22 cellular contexts compared by ENCODE assay signal in genomic region chr9:104831681-104832080, GRCh38.
A peak's percentile ranks its signal among the peaks of the same experiment; 100 is the strongest.
DNase-seq lines count a peak whose midpoint lies in the region; ATAC-seq and TF ChIP-seq lines count a peak whose summit lies in the region.
"Had no signal": no experiment of that assay in that cellular context is flagged by ENCODE, and none has a peak within 500 bp of the region (broad histone marks: within the 10 kb centered on the region; RNA-seq: fewer than 3 reads in every experiment).

No MANE protein-coding gene starts in this region.

- H3K9ac ChIP-seq in PC-3 (ENCODE audit: low read length), result no peak overlapping the region
- H3K9ac ChIP-seq: SK-N-SH had no signal

- ATAC-seq in PC-3 (peak; percentile 43), HG03565 (IDR thresholded peaks at IDR 0.05; ENCODE audit: unreplicated experiment) (no peak), HG02840 (IDR thresholded peaks at IDR 0.05; ENCODE audit: low FRiP score, unreplicated experiment) (no peak)
- ATAC-seq: left ventricle myocardium superior; pancreas; stimulated activated effector memory CD8-positive, alpha-beta T cell treated with anti-CD3 and anti-CD28 coated beads, Interleukin-12 subunit alpha, Interleukin-12 subunit beta, amount 100 ng/mL, for 72 hours had no signal

- no peak overlapping the region for H3K27ac ChIP-seq in PC-3 (ENCODE audit: low read length)
- H3K27ac ChIP-seq: pancreas, skin epidermis, tibial nerve had no signal

- H3K9me2 ChIP-seq in PC-3 (replicated peaks; ENCODE audit: low read length), result no peaks in the 10 kb centered on the region
- H3K9me2 ChIP-seq: SK-N-SH had no signal

- H3K79me2 ChIP-seq in PC-3 (ENCODE audit: low read length), result no peaks in the 10 kb centered on the region

- DNase-seq in EH (ENCODE audit: low read depth) (peak; percentile 69), PC-3 (peak; percentile 26), dermis blood vessel endothelial cell (peak; percentile 26), nephron progenitor cell (no peak), T-helper 1 cell (no peak)
- DNase-seq in stimulated activated naive CD4-positive, alpha-beta T cell (lab: John Stamatoyannopoulos, UW), result no peak
- DNase-seq: activated CD4-positive, alpha-beta T cell treated with anti-CD3 and anti-CD28 coated beads for 4 hours; activated CD8-positive, alpha-beta memory T cell treated with anti-CD3 and anti-CD28 coated beads, Interleukin-2, amount 50 U/mL, for 4 hours; activated naive CD4-positive, alpha-beta T cell treated with Interleukin-2 at 50 U/mL for 16 hours; C1 segment of cervical spinal cord; DMS53; left ventricle myocardium superior; NCI-H187; NCI-H446; pancreas; SK-N-SH had no signal

- H3K27ac Mint-ChIP-seq in nephron progenitor cell, result peak overlapping the region; percentile 43
- H3K27ac Mint-ChIP-seq: stimulated activated effector memory CD8-positive, alpha-beta T cell treated with anti-CD3 and anti-CD28 coated beads, Interleukin-12 subunit alpha, Interleukin-12 subunit beta, amount 100 ng/mL, for 72 hours had no signal

- no peak overlapping the region for H3K4me2 ChIP-seq in PC-3 (ENCODE audit: low read length)
- H3K4me2 ChIP-seq: SK-N-SH had no signal

- no peaks in the 10 kb centered on the region for H4K20me1 ChIP-seq in PC-3 (ENCODE audit: low read length)

- POLR2A ChIA-PET in PC-3 (lab: Charles Lee; ENCODE audit: unreplicated experiment), result no interaction called here

- CTCF ChIA-PET in PC-3 (lab: Charles Lee), result interaction anchor here (0.7 kb wide), 1 partner anchor 674 kb away, joined by 7 read pairs; no protein-coding TSS in a partner anchor

- no peaks in the 10 kb centered on the region for H3F3A ChIP-seq in PC-3 (ENCODE audit: low read length, unreplicated experiment)

- no peak for TF ChIP-seq CTCF in PC-3 (conservative IDR thresholded peaks at IDR 0.05; ENCODE audit: low read depth, low read length)
- no peak for TF ChIP-seq CTCF in nephron progenitor cell (IDR thresholded peaks at IDR 0.05)

- no peak overlapping the region for H3K4me3 Mint-ChIP-seq in nephron progenitor cell
- H3K4me3 Mint-ChIP-seq: brain; stimulated activated effector memory CD8-positive, alpha-beta T cell treated with anti-CD3 and anti-CD28 coated beads, Interleukin-12 subunit alpha, Interleukin-12 subunit beta, amount 100 ng/mL, for 72 hours had no signal

- H3K4me1 Mint-ChIP-seq in nephron progenitor cell, result peaks cover 24% of the 10 kb centered on the region
- H3K4me1 Mint-ChIP-seq: stimulated activated effector memory CD8-positive, alpha-beta T cell treated with anti-CD3 and anti-CD28 coated beads, Interleukin-12 subunit alpha, Interleukin-12 subunit beta, amount 100 ng/mL, for 72 hours had no signal

- H3K4me1 ChIP-seq in PC-3 (ENCODE audit: insufficient read depth, low read length), result peaks cover 2% of the 10 kb centered on the region; the same call in 1 of the 2 replicates

- H3K27me3 Mint-ChIP-seq in nephron progenitor cell (ENCODE audit: low read depth, poor library complexity), result peaks cover 3% of the 10 kb centered on the region

- no peaks in the 10 kb centered on the region for H3K36me3 ChIP-seq in PC-3 (ENCODE audit: low read depth, low read length)

- intact Hi-C loops in PC-3 (cut with micrococcal nuclease), result no loop called here

- H3K36me3 Mint-ChIP-seq in nephron progenitor cell (ENCODE audit: low read depth), result peaks cover 81% of the 10 kb centered on the region

- no peak overlapping the region for H3K4me3 ChIP-seq in PC-3 (ENCODE audit: low read length)
- H3K4me3 ChIP-seq: pancreas, skin epidermis, tibial nerve had no signal

- no peaks in the 10 kb centered on the region for H3K27me3 ChIP-seq in PC-3 (ENCODE audit: low read length)
- H3K27me3 ChIP-seq: pancreas, tibial nerve had no signal

- no peaks in the 10 kb centered on the region for H3K9me3 ChIP-seq in PC-3 (ENCODE audit: low read length)
- H3K9me3 ChIP-seq: pancreas, SK-N-SH, tibial nerve had no signal

- H2AFZ ChIP-seq in PC-3 (ENCODE audit: low read length), result no peak overlapping the region

- no TSS peak for BruUV-seq in PC-3 (replicated peaks; lab: Mats Ljungman, UMichigan)

- H3K9me3 Mint-ChIP-seq in nephron progenitor cell, result no peaks in the 10 kb centered on the region
- H3K9me3 Mint-ChIP-seq: brain; stimulated activated effector memory CD8-positive, alpha-beta T cell treated with anti-CD3 and anti-CD28 coated beads, Interleukin-12 subunit alpha, Interleukin-12 subunit beta, amount 100 ng/mL, for 72 hours had no signal

Comparison
In these comparisons a context has a peak if more than half of its experiments do, and no peak if none do; other contexts are left out.
1. DNase-seq: peak in EH (single experiment), PC-3 (single experiment) and dermis blood vessel endothelial cell (single experiment); none in nephron progenitor cell (single experiment), T-helper 1 cell (0 of 5) and stimulated activated naive CD4-positive, alpha-beta T cell (0 of 6).